24 cellular contexts compared by ENCODE assay signal in the genomic region with DNA sequence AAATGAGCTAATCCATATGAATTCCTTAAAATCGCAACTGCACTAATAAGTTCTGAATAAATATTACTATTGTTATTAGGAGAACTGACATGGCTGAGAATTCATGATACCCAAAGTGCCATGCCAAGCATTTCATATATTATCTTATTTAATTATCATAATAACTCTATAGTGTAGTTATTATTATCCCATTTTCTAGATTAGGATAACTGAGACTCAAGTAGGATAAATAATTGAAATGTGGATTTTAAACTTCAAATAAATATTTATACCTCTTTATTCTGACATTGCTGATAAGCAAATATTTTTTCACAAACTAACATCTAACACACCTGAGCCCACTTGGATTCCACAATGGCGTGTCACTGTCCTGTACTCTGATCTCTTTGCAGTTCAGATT.
"Had no signal": no experiment of that assay in that cellular context is flagged by ENCODE, and none has a peak within 500 bp of the region (broad histone marks: within the 10 kb centered on the region; RNA-seq: fewer than 3 reads in every experiment).

No MANE protein-coding gene starts in this region.

- H3K4me1 ChIP-seq: left lung, parathyroid adenoma, right lobe of liver, suprapubic skin, transverse colon, upper lobe of right lung, uterus had no signal

- H3K9ac ChIP-seq: parathyroid adenoma had no signal

- H3K27ac ChIP-seq: coronary artery, gastrocnemius medialis, heart left ventricle, left lung, parathyroid adenoma, suprapubic skin, transverse colon, upper lobe of right lung, uterus had no signal

- ATAC-seq: effector memory CD8-positive, alpha-beta T cell; gastrocnemius medialis; heart left ventricle; left cardiac atrium; mucosa of descending colon; natural killer cell treated with Interleukin-12 subunit alpha and Interleukin-12 subunit beta and Interleukin-15 and Interleukin-18, amount 100 ng/mL, for 72 hours; stimulated activated naive CD8-positive, alpha-beta T cell treated with anti-CD3 and anti-CD28 coated beads, Interleukin-15, amount 100 ng/mL, for 72 hours had no signal

- H3K4me2 ChIP-seq: smooth muscle cell had no signal

- H3K9me3 ChIP-seq: gastrocnemius medialis, heart left ventricle, left lung, mucosa of descending colon, right lobe of liver, suprapubic skin, transverse colon, upper lobe of right lung, uterus had no signal

- DNase-seq: dermis blood vessel endothelial cell; effector memory CD8-positive, alpha-beta T cell; gastrocnemius medialis; heart left ventricle; hippocampal formation; left cardiac atrium; left lung; mesenchymal stem cell; right lobe of liver; stimulated activated CD4-positive, alpha-beta T cell treated with anti-CD3 and anti-CD28 coated beads, Interleukin-12 subunit alpha, Interleukin-12 subunit beta, amount 100 ng/mL, for 4 hours; stimulated activated CD4-positive, alpha-beta T cell treated with anti-CD3 and anti-CD28 coated beads, Interleukin-1b, Interleukin-23, amount 100 ng/mL, for 48 hours; stimulated activated CD4-positive, alpha-beta T cell treated with anti-CD3 and anti-CD28 coated beads, Interleukin-4, amount 100 ng/mL, for 1 hour; stimulated activated CD8-positive, alpha-beta memory T cell treated with anti-CD3 and anti-CD28 coated beads, Interleukin-4, amount 100 ng/mL, for 48 hours; stimulated activated naive CD4-positive, alpha-beta T cell; stimulated activated naive CD8-positive, alpha-beta T cell treated with anti-CD3 and anti-CD28 coated beads, Interleukin-15, amount 100 ng/mL, for 72 hours; transverse colon; upper lobe of right lung; uterus had no signal

- H3K36me3 ChIP-seq: gastrocnemius medialis, heart left ventricle, left lung, right lobe of liver, suprapubic skin, transverse colon, upper lobe of right lung, uterus had no signal

- H3K79me2 ChIP-seq: parathyroid adenoma had no signal

- H3K4me3 ChIP-seq: coronary artery, gastrocnemius medialis, heart left ventricle, left lung, mucosa of descending colon, right lobe of liver, smooth muscle cell, suprapubic skin, transverse colon, upper lobe of right lung, uterus had no signal

- H3K27me3 ChIP-seq: gastrocnemius medialis, heart left ventricle, left lung, right lobe of liver, suprapubic skin, transverse colon, upper lobe of right lung, uterus had no signal

- H2AFZ ChIP-seq: parathyroid adenoma had no signal
